ENCODE assay signal across 16 cellular contexts in genomic region chr11:1238767-1239595, GRCh38. TPM values are rescaled to one million over a fixed set of nuclear protein-coding genes. Genes with fewer than 3 reads are reported as not detected.
DNase-seq lines count a peak whose midpoint lies in the region; ATAC-seq, FAIRE-seq and TF ChIP-seq lines count a peak whose summit lies in the region.
"Had no signal": no experiment of that assay in that cellular context is flagged by ENCODE, and none has a peak within 500 bp of the region (broad histone marks: within the 10 kb centered on the region; RNA-seq: fewer than 3 reads in every experiment).

No MANE protein-coding gene starts in this region.

- H3K9me3 ChIP-seq in small intestine (ENCODE audit: control insufficient read depth, low read depth): no peaks in the 10 kb centered on the region
- H3K9me3 ChIP-seq: SJSA1, testis had no signal

- no peak for TF ChIP-seq CTCF in RWPE1 (conservative IDR thresholded peaks at IDR 0.05; ENCODE audit: low read depth)

- H3K36me3 ChIP-seq in small intestine (ENCODE audit: control insufficient read depth in 2 of 2, insufficient read depth in 2 of 2, low read length in 2 of 2): no peaks in the 10 kb centered on the region
- H3K36me3 ChIP-seq: BLaER1 treated with 17β-estradiol and CSF1 and Interleukin-3, amounts not matched to agents 10 nM and 100 nM; cardiac muscle cell; SJSA1 had no signal

- CTCF ChIA-PET in RWPE1 (lab: Yijun Ruan, JAX): interaction anchor here (0.6 kb wide), 1 partner anchor 11 kb away, joined by 3 read pairs; no protein-coding TSS in a partner anchor

- DNase-seq in HuH-7 (ENCODE audit: low spot score) (peak; percentile 88), RWPE1 (ENCODE audit: low spot score) (peak; percentile 56), islet precursor cell (peak; percentile 83), small intestine (peak; percentile 63), NCI-H2171 treated with DMSO at 0.1 percent for 48 hours (lab: John Stamatoyannopoulos, UW) (no peak)
- DNase-seq in stimulated activated CD4-positive, alpha-beta T cell treated with anti-CD3 and anti-CD28 coated beads, Interleukin-15, amount 100 ng/mL, for 24 hours: no peak
- DNase-seq: activated CD8-positive, alpha-beta memory T cell treated with anti-CD3 and anti-CD28 coated beads, Interleukin-2, amount 10 ng/mL, durations not matched to agents 7 days and 5 days; activated naive CD4-positive, alpha-beta T cell treated with anti-CD3 and anti-CD28 coated beads, Interleukin-2, amount 50 U/mL, for 16 hours; NCI-H2081; testis had no signal

- POLR2A ChIA-PET in RWPE1 (lab: Yijun Ruan, JAX; ENCODE audit: low non-redundant PET): no interaction called here

- no peak for ATAC-seq in HG03354 (IDR thresholded peaks at IDR 0.05; ENCODE audit: poor library complexity, severe bottlenecking, unreplicated experiment)
- ATAC-seq: activated CD8-positive, alpha-beta memory T cell treated with anti-CD3 and anti-CD28 coated beads, Interleukin-2, amount 10 ng/mL, durations not matched to agents 7 days and 5 days had no signal

- no peak for FAIRE-seq in small intestine (lab: Jason Lieb, UNC)
- FAIRE-seq: frontal cortex, TTC549 had no signal

- H3K4me3 ChIP-seq in small intestine (ENCODE audit: low read depth in 1 of 2, low read length in 2 of 2): no peak overlapping the region
- H3K4me3 ChIP-seq: BLaER1 treated with 17β-estradiol and CSF1 and Interleukin-3, amounts not matched to agents 10 nM and 100 nM; cardiac muscle cell; SJSA1; testis had no signal

- H3K27me3 ChIP-seq in small intestine (ENCODE audit: control insufficient read depth in 2 of 2, insufficient read depth in 2 of 2, low read length in 2 of 2): no peaks in the 10 kb centered on the region
- H3K27me3 ChIP-seq: cardiac muscle cell, SJSA1, testis had no signal

- WGBS in small intestine, 3 donors: 20 to 58% (median 41%) methylated on average over 34 of the region's 34 CpGs

- no peak overlapping the region for H3K27ac ChIP-seq in RWPE1
- H3K27ac ChIP-seq in small intestine (ENCODE audit: low read depth in 1 of 2, low read length in 1 of 2): no peak overlapping the region
- H3K27ac ChIP-seq: BLaER1 treated with 17β-estradiol and CSF1 and Interleukin-3, amounts not matched to agents 10 nM and 100 nM; cardiac muscle cell; SJSA1; testis had no signal

- no peaks in the 10 kb centered on the region for H3K4me1 ChIP-seq in small intestine (ENCODE audit: control insufficient read depth in 2 of 2, insufficient read depth in 1 of 2, low read depth in 1 of 2, low read length in 1 of 2)
- H3K4me1 ChIP-seq: SJSA1, testis had no signal

RNA-seq across cellular contexts. Expression of gene MUC5B, which starts 16.1 kb away (rescaled TPM):
- under 1 TPM in 1 of 3 donors, not detected in 2; 0.04 TPM for polyA plus RNA-seq in small intestine
- polyA plus RNA-seq: cardiac muscle cell had no signal

Comparison
In these comparisons a context has a peak if more than half of its experiments do, and no peak if none do; other contexts are left out.
1. DNase-seq: peak in HuH-7 (single experiment), RWPE1 (single experiment), islet precursor cell (single experiment) and small intestine (single experiment); none in stimulated activated CD4-positive, alpha-beta T cell treated with anti-CD3 and anti-CD28 coated beads, Interleukin-15, amount 100 ng/mL, for 24 hours (single experiment) and NCI-H2171 treated with DMSO at 0.1 percent for 48 hours (single experiment).